Comparison of ENCODE assay signal across 2 cellular contexts in the genomic region with DNA sequence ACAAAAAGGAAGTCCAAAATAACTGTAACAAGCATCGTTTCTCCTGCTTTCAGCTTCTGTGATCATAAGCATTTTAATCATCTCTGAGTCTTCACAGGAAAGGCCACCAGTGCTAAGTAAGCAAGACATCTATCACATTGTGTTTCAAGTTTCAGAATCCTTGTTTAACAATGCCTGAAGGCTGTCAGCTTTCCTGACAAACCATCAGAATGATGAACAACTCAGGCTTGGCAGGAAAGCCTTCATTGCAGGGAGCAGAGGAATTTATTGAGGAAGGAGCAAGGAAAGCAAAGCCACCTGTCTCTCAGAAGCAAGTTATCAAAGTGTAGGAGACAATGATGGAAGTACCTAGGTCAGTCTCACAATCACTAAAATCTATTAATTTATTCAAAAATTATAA.
TF ChIP-seq lines count a peak whose summit lies in the region.

No MANE protein-coding gene starts in this region.

TF ChIP-seq in A549, 52 proteins besides CTCF, POLR2A, EP300 and RAD21 (continued from another document):
- TF ChIP-seq, protein P1, sequence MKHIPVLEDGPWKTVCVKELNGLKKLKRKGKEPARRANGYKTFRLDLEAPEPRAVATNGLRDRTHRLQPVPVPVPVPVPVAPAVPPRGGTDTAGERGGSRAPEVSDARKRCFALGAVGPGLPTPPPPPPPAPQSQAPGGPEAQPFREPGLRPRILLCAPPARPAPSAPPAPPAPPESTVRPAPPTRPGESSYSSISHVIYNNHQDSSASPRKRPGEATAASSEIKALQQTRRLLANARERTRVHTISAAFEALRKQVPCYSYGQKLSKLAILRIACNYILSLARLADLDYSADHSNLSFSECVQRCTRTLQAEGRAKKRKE (CRISPR knock-in tag; IDR thresholded peaks at IDR 0.05; ENCODE audit: low read depth), result no peak
- TF ChIP-seq, protein P2, sequence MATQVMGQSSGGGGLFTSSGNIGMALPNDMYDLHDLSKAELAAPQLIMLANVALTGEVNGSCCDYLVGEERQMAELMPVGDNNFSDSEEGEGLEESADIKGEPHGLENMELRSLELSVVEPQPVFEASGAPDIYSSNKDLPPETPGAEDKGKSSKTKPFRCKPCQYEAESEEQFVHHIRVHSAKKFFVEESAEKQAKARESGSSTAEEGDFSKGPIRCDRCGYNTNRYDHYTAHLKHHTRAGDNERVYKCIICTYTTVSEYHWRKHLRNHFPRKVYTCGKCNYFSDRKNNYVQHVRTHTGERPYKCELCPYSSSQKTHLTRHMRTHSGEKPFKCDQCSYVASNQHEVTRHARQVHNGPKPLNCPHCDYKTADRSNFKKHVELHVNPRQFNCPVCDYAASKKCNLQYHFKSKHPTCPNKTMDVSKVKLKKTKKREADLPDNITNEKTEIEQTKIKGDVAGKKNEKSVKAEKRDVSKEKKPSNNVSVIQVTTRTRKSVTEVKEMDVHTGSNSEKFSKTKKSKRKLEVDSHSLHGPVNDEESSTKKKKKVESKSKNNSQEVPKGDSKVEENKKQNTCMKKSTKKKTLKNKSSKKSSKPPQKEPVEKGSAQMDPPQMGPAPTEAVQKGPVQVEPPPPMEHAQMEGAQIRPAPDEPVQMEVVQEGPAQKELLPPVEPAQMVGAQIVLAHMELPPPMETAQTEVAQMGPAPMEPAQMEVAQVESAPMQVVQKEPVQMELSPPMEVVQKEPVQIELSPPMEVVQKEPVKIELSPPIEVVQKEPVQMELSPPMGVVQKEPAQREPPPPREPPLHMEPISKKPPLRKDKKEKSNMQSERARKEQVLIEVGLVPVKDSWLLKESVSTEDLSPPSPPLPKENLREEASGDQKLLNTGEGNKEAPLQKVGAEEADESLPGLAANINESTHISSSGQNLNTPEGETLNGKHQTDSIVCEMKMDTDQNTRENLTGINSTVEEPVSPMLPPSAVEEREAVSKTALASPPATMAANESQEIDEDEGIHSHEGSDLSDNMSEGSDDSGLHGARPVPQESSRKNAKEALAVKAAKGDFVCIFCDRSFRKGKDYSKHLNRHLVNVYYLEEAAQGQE (IDR thresholded peaks at IDR 0.05), result no peak
- no peak for TF ChIP-seq CHD2 (IDR thresholded peaks at IDR 0.05; ENCODE audit: low read length, partially characterized antibody)
- no peak for TF ChIP-seq CHD4 (IDR thresholded peaks at IDR 0.05; ENCODE audit: borderline replicate concordance)
- no peak for TF ChIP-seq SREBF2 (IDR thresholded peaks at IDR 0.05)
- no peak for TF ChIP-seq MAFK (IDR thresholded peaks at IDR 0.05; ENCODE audit: partially characterized antibody)
- TF ChIP-seq, protein P3, sequence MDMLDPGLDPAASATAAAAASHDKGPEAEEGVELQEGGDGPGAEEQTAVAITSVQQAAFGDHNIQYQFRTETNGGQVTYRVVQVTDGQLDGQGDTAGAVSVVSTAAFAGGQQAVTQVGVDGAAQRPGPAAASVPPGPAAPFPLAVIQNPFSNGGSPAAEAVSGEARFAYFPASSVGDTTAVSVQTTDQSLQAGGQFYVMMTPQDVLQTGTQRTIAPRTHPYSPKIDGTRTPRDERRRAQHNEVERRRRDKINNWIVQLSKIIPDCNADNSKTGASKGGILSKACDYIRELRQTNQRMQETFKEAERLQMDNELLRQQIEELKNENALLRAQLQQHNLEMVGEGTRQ (IDR thresholded peaks at IDR 0.05), result no peak
- TF ChIP-seq, protein P4, sequence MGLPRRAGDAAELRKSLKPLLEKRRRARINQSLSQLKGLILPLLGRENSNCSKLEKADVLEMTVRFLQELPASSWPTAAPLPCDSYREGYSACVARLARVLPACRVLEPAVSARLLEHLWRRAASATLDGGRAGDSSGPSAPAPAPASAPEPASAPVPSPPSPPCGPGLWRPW (IDR thresholded peaks at IDR 0.05), result no peak
- no peak for TF ChIP-seq KDM5A (IDR thresholded peaks at IDR 0.05)
- no peak for TF ChIP-seq BHLHE40 (IDR thresholded peaks at IDR 0.05; ENCODE audit: low read depth, low read length)
- no peak for TF ChIP-seq EHF (CRISPR knock-in tag; IDR thresholded peaks at IDR 0.05)
- TF ChIP-seq ZC3H11A (IDR thresholded peaks at IDR 0.05), result no peak
- no peak for TF ChIP-seq ESRRA (IDR thresholded peaks at IDR 0.05; ENCODE audit: borderline replicate concordance, low read length)
- no peak for TF ChIP-seq POLR2AphosphoS2 (conservative IDR thresholded peaks at IDR 0.05; ENCODE audit: low read length)
- no peak for TF ChIP-seq CEBPB (IDR thresholded peaks at IDR 0.05)

TF ChIP-seq in neural cell, 6 proteins besides CTCF, POLR2A, EP300 and RAD21 (continued from another document):
- TF ChIP-seq TAF1 (IDR thresholded peaks at IDR 0.05; ENCODE audit: low read depth), result no peak
